Comparison of ENCODE assay signal across 8 cellular contexts in the genomic region with DNA sequence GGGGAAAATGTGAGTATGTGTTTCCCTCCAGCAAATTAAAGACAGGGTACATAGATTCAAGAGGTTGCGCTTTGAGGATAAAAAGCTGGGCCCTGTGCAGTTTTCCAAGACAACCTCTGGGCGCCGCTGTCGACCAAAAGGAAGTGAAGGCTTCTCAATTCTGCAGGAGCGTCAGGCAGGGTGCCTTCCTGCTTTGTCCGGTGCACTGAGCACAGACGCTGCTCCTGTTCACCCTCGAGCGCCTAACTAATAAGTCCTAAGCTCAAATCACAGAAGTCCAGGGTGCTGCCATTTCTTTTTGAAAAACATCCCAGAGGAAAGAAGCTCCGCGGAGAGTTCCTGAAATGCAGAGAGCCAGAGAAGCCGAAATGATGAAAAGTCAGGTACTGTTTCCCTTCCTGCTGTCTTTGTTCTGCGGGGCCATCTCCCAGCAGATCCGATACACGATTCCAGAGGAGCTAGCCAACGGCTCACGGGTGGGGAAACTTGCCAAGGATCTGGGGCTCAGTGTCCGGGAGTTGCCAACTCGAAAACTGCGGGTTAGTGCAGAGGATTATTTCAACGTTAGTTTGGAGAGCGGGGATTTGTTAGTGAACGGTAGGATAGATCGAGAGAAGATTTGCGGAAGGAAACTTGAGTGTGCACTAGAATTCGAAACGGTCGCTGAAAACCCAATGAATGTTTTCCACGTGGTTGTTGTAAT. TPM values are rescaled to one million over a fixed set of nuclear protein-coding genes. Genes with fewer than 3 reads are reported as not detected.
DNase-seq lines count a peak whose midpoint lies in the region; ATAC-seq and TF ChIP-seq lines count a peak whose summit lies in the region.

Gene PCDHGB1 (plus strand): TSS at position 183 of the 703 bp plus-strand sequence. CDS start 162 bp downstream, at position 345.

- POLR2A ChIA-PET in Panc1 (lab: Charles Lee) = no interaction called here

- H3K4me3 ChIP-seq in Panc1 (ENCODE audit: low read depth in 2 of 2, low read length in 2 of 2) (peak within 1 kb of the TSS; percentile 51 to 68), colonic mucosa (no peak within 1 kb of the TSS), ascending aorta (peak within 1 kb of the TSS in 1 of 2 donors; percentile 36)

- H3K4me3 Mint-ChIP-seq in memory B cell = peak within 1 kb of the TSS; percentile 54

- BruUV-seq in Panc1 (replicated peaks; lab: Mats Ljungman, UMichigan) = no TSS peak

- H3K4me1 Mint-ChIP-seq in memory B cell = no peaks in the 10 kb centered on the region

- H3K36me3 ChIP-seq in Panc1 (ENCODE audit: control insufficient read depth, insufficient read depth, low read length) (no peaks in the 10 kb centered on the region), colonic mucosa (no peaks in the 10 kb centered on the region), ascending aorta (peaks cover 0 to 3% of the 10 kb centered on the region in 2 donors)

- H3K27me3 ChIP-seq in Panc1 (ENCODE audit: control insufficient read depth, insufficient read depth, low read length) (no peaks in the 10 kb centered on the region; the same call in 1 of the 2 replicates), colonic mucosa (no peaks in the 10 kb centered on the region), ascending aorta (no peaks in the 10 kb centered on the region)

- H3K27ac ChIP-seq in Panc1 (ENCODE audit: low read length) (peak within 1 kb of the TSS; percentile 5; the same call in 1 of the 2 replicates), colonic mucosa (no peak within 1 kb of the TSS), ascending aorta (no peak within 1 kb of the TSS)

- H3K4me1 ChIP-seq in Panc1 (ENCODE audit: control insufficient read depth, insufficient read depth, low read length) (no peaks in the 10 kb centered on the region), colonic mucosa (no peaks in the 10 kb centered on the region), ascending aorta (no peaks in the 10 kb centered on the region)

- peaks cover 16% of the 10 kb centered on the region for H3K9me3 Mint-ChIP-seq in memory B cell

- H3K36me3 Mint-ChIP-seq in memory B cell = peaks cover 3% of the 10 kb centered on the region

- intact Hi-C loops in Panc1 (cut with micrococcal nuclease; ENCODE audit: unreplicated experiment) = loop anchor here (10.0 kb wide), 1 partner anchor 175 kb away; no protein-coding TSS in a partner anchor
- intact Hi-C loops in colonic mucosa (cut with DNase I) = no loop called here
- intact Hi-C loops in ascending aorta (cut with DNase I) = no loop called here

- TF ChIP-seq CTCF in Panc1 (IDR thresholded peaks at IDR 0.05) = peak; percentile 81
- peak; percentile 29 for TF ChIP-seq CTCF in colonic mucosa (IDR thresholded peaks at IDR 0.05)
- TF ChIP-seq CTCF in ascending aorta (IDR thresholded peaks at IDR 0.05) = peak in 1 of 3 experiments; percentile 22

- H3K9ac ChIP-seq in colonic mucosa (ENCODE audit: low read depth in 2 of 2, low read length in 2 of 2) = no peak within 1 kb of the TSS

- H3K9me3 ChIP-seq in Panc1 (ENCODE audit: control insufficient read depth, insufficient read depth, low read depth, low read length) = no peaks in the 10 kb centered on the region
- no peaks in the 10 kb centered on the region for H3K9me3 ChIP-seq in colonic mucosa
- H3K9me3 ChIP-seq in ascending aorta = peaks cover 67 to 99% of the 10 kb centered on the region in 2 donors

- in situ Hi-C loops in Panc1 (cut with HindIII; ENCODE audit: low pct_unique_long_range_greater_than_20kb, low sequenced_read_pairs) = loop anchor here (25.0 kb wide), 1 partner anchor 163 kb away; the partner anchor contains the start of genes PCDHB10, PCDHB11, PCDHB16 and PCDHB8

- H3K27me3 Mint-ChIP-seq in memory B cell = peaks cover 22% of the 10 kb centered on the region

- CTCF ChIA-PET in Panc1 (lab: Charles Lee) = interaction anchor here (0.6 to 1.8 kb wide), 8 partner anchors 14 to 213 kb away, joined by 3 to 10 read pairs (median 4); partner anchors contain the start of genes PCDHB14, PCDHGA10, PCDHGA5 and PCDHGB7

- ATAC-seq in HG03175 (IDR thresholded peaks at IDR 0.05; ENCODE audit: unreplicated experiment) = peak; percentile 79
- ATAC-seq in Panc1 = peak; percentile 97
- peak; percentile 50 for ATAC-seq in memory B cell (ENCODE audit: low read depth)

- DNase-seq in SHP77 (lab: John Stamatoyannopoulos, UW) (peak; percentile 66 to 71), SHP77 treated with DMSO at 0.1 percent for 48 hours (lab: John Stamatoyannopoulos, UW) (no peak), Panc1 (ENCODE audit: low read depth, low spot score) (no peak), colonic mucosa (no peak), memory B cell (ENCODE audit: low spot score in 2 of 2) (no peak), hippocampal formation (lab: John Stamatoyannopoulos, UW) (no peak), ascending aorta (ENCODE audit: low spot score in 2 of 2) (no peak)

- H3K27ac Mint-ChIP-seq in memory B cell = no peak within 1 kb of the TSS

RNA-seq across cellular contexts. Expression of gene PCDHGB1, which starts in this region (rescaled TPM):
- total RNA-seq in Panc1 (2021; ENCODE audit: unreplicated experiment) = 2.0 TPM
- 1.7 TPM for polyA plus RNA-seq in Panc1 (2012; ENCODE audit: insufficient read length)
- 1 to 10 TPM in 1 of 2 donors, under 1 TPM in 1; 0.15 to 1.7 TPM for total RNA-seq in colonic mucosa
- 1.8 TPM for total RNA-seq in ascending aorta

Comparison
In these comparisons a context has a peak if more than half of its experiments do, and no peak if none do; other contexts are left out.
1. DNase-seq: peak in SHP77 (2 of 2); none in SHP77 treated with DMSO at 0.1 percent for 48 hours (single experiment), Panc1 (single experiment), colonic mucosa (single experiment), memory B cell (0 of 2), hippocampal formation (0 of 2) and ascending aorta (0 of 2).
2. Peak in every context shown above with its lines, with median percentiles within 50 percentile points of each other: ATAC-seq.